ENCODE assay signal across 14 cellular contexts in the genomic region with DNA sequence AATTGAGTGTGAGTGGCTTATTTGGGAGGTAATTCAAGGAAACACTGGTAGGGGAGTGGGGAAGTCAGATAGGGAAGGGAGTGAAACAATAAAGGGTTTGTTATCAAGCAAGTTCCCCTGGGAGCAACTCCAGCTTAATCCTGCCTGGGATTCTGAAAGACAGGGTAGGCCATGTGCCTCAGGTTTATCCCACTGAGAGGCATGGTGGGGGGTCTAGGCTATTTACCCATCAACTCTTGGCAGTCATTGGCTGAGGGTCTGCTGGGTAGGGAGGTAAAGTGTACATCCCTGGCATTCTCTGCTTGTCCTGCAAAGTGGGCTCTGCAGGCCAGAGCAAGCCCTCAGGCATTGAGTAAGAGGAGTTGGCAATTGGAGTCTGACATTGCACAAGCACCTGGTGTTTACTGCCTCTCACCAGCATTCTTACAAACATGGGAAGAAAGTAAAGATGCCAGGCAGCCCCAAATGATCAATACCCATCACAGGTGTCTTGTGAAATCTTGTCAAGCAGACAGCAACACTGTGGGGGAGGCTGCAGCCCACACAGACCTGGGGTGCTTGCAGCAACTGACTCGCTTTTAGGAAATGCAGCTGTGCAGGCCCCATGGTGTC.
DNase-seq lines count a peak whose midpoint lies in the region; ATAC-seq and TF ChIP-seq lines count a peak whose summit lies in the region.
"Had no signal": no experiment of that assay in that cellular context is flagged by ENCODE, and none has a peak within 500 bp of the region (broad histone marks: within the 10 kb centered on the region; RNA-seq: fewer than 3 reads in every experiment).

No MANE protein-coding gene starts in this region.

- CTCF ChIA-PET in PC-9 (lab: Charles Lee): no interaction called here
- CTCF ChIA-PET in activated naive CD4-positive, alpha-beta T cell treated with anti-CD3 and anti-CD28 coated beads, Interleukin-2, amount 10 ng/mL, durations not matched to agents 7 days and 5 days (lab: Charles Lee): interaction anchor here (0.5 kb wide), 1 partner anchor 67 kb away, joined by 4 read pairs; no protein-coding TSS in a partner anchor

- H3K4me1 ChIP-seq in HUES48 (ENCODE audit: control insufficient read depth, insufficient read depth, low read length) (peaks cover 28% of the 10 kb centered on the region), PC-9 (replicated peaks; ENCODE audit: insufficient read depth) (peaks cover 67% of the 10 kb centered on the region)

- H3K9ac ChIP-seq in HUES48 (ENCODE audit: low read depth, low read length): no peak overlapping the region

- H3K36me3 Mint-ChIP-seq in activated naive CD4-positive, alpha-beta T cell treated with anti-CD3 and anti-CD28 coated beads, Interleukin-2, amount 10 ng/mL, durations not matched to agents 7 days and 5 days: no peaks in the 10 kb centered on the region
- H3K36me3 Mint-ChIP-seq: CD4-positive, CD25-positive, alpha-beta regulatory T cell had no signal

- 0 out of 2 replicates have a peak overlapping the region, but pooled peaks have one; percentile 11 for H2AFZ ChIP-seq in PC-9

- POLR2A ChIA-PET in PC-9 (lab: Charles Lee; ENCODE audit: unreplicated experiment): no interaction called here

- no peaks in the 10 kb centered on the region for H4K20me1 ChIP-seq in PC-9 (ENCODE audit: insufficient read depth)

- peak overlapping the region; percentile 2 for H3K27ac ChIP-seq in HUES48 (ENCODE audit: low read depth, low read length)
- H3K27ac ChIP-seq in PC-9: peak overlapping the region; percentile 52

- peak overlapping the region; percentile 50 for H3K4me2 ChIP-seq in PC-9

- H3K4me3 ChIP-seq in HUES48 (ENCODE audit: low read depth, low read length): no peak overlapping the region
- no peak overlapping the region for H3K4me3 ChIP-seq in PC-9

- no peaks in the 10 kb centered on the region for H3K79me2 ChIP-seq in PC-9 (ENCODE audit: low read depth)

- no peak for ATAC-seq in HG02678 (IDR thresholded peaks at IDR 0.05; ENCODE audit: unreplicated experiment)
- ATAC-seq: activated CD8-positive, alpha-beta T cell treated with anti-CD3 and anti-CD28 coated beads for 36 hours had no signal

- H3K9me2 ChIP-seq in PC-9 (ENCODE audit: insufficient read depth): no peaks in the 10 kb centered on the region

- H3K27me3 Mint-ChIP-seq in activated naive CD4-positive, alpha-beta T cell treated with anti-CD3 and anti-CD28 coated beads, Interleukin-2, amount 10 ng/mL, durations not matched to agents 7 days and 5 days: peaks cover 5% of the 10 kb centered on the region
- H3K27me3 Mint-ChIP-seq: activated CD8-positive, alpha-beta T cell treated with anti-CD3 and anti-CD28 coated beads for 36 hours; CD4-positive, CD25-positive, alpha-beta regulatory T cell had no signal

- no peaks in the 10 kb centered on the region for H3K9me3 Mint-ChIP-seq in activated naive CD4-positive, alpha-beta T cell treated with anti-CD3 and anti-CD28 coated beads, Interleukin-2, amount 10 ng/mL, durations not matched to agents 7 days and 5 days
- H3K9me3 Mint-ChIP-seq: activated CD8-positive, alpha-beta T cell treated with anti-CD3 and anti-CD28 coated beads for 36 hours; CD4-positive, CD25-positive, alpha-beta regulatory T cell had no signal

- intact Hi-C loops in PC-9 (cut with micrococcal nuclease; ENCODE audit: unreplicated experiment) (no loop called here), head of caudate nucleus (cut with DNase I) (no loop called here)

- no TSS peak for BruUV-seq in PC-9 (replicated peaks; lab: Mats Ljungman, UMichigan)

- no peak overlapping the region for H3K27ac Mint-ChIP-seq in activated naive CD4-positive, alpha-beta T cell treated with anti-CD3 and anti-CD28 coated beads, Interleukin-2, amount 10 ng/mL, durations not matched to agents 7 days and 5 days
- H3K27ac Mint-ChIP-seq: activated CD8-positive, alpha-beta T cell treated with anti-CD3 and anti-CD28 coated beads for 36 hours; CD4-positive, CD25-positive, alpha-beta regulatory T cell had no signal

- no peaks in the 10 kb centered on the region for H3K27me3 ChIP-seq in HUES48 (ENCODE audit: control insufficient read depth, insufficient read depth, low read length)
- H3K27me3 ChIP-seq in PC-9 (ENCODE audit: insufficient read depth, low read depth): no peaks in the 10 kb centered on the region

- H3K9me3 ChIP-seq in HUES48 (ENCODE audit: control insufficient read depth, insufficient read depth, low read length): no peaks in the 10 kb centered on the region
- H3K9me3 ChIP-seq in PC-9 (ENCODE audit: insufficient read depth, low read depth): no peaks in the 10 kb centered on the region

- peaks cover 22% of the 10 kb centered on the region; the same call in 1 of the 2 replicates for H3F3A ChIP-seq in PC-9 (ENCODE audit: insufficient read depth, low read depth)

- no peaks in the 10 kb centered on the region for H3K4me1 Mint-ChIP-seq in activated naive CD4-positive, alpha-beta T cell treated with anti-CD3 and anti-CD28 coated beads, Interleukin-2, amount 10 ng/mL, durations not matched to agents 7 days and 5 days
- H3K4me1 Mint-ChIP-seq: CD4-positive, CD25-positive, alpha-beta regulatory T cell had no signal

- no peak for TF ChIP-seq CTCF in PC-9 (conservative IDR thresholded peaks at IDR 0.05)

- H3K36me3 ChIP-seq in HUES48 (ENCODE audit: control insufficient read depth, insufficient read depth, low read length): no peaks in the 10 kb centered on the region
- H3K36me3 ChIP-seq in PC-9 (ENCODE audit: low read depth): no peaks in the 10 kb centered on the region

- H3K4me3 Mint-ChIP-seq in activated naive CD4-positive, alpha-beta T cell treated with anti-CD3 and anti-CD28 coated beads, Interleukin-2, amount 10 ng/mL, durations not matched to agents 7 days and 5 days: no peak overlapping the region
- H3K4me3 Mint-ChIP-seq: activated CD8-positive, alpha-beta T cell treated with anti-CD3 and anti-CD28 coated beads for 36 hours; CD4-positive, CD25-positive, alpha-beta regulatory T cell had no signal

- peak; percentile 95 for DNase-seq in COLO829 (ENCODE audit: low spot score)
- peak; percentile 16 to 72 for DNase-seq in PC-9
- peak in 22 of 42 donors; percentile 10 to 59 (median 30) for DNase-seq in head of caudate nucleus
- no peak for DNase-seq in activated naive CD4-positive, alpha-beta T cell treated with anti-CD3 and anti-CD28 coated beads, Interleukin-2, amount 10 ng/mL, durations not matched to agents 7 days and 5 days
- no peak for DNase-seq in AML-193 (lab: John Stamatoyannopoulos, UW)
- no peak for DNase-seq in KG1 (lab: John Stamatoyannopoulos, UW)
- DNase-seq: activated CD8-positive, alpha-beta T cell treated with anti-CD3 and anti-CD28 coated beads for 36 hours; activated naive CD4-positive, alpha-beta T cell treated with anti-CD3 and anti-CD28 coated beads, Interleukin-2, amount 50 U/mL, for 16 hours; CD4-positive, CD25-positive, alpha-beta regulatory T cell; NCI-H2029 treated with DMSO at 0.1 percent for 48 hours; retina; RPMI8226 had no signal

Comparison
In these comparisons a context has a peak if more than half of its experiments do, and no peak if none do; other contexts are left out.
1. DNase-seq: peak in COLO829 (single experiment), PC-9 (2 of 2) and head of caudate nucleus (22 of 42); none in activated naive CD4-positive, alpha-beta T cell treated with anti-CD3 and anti-CD28 coated beads, Interleukin-2, amount 10 ng/mL, durations not matched to agents 7 days and 5 days (single experiment), AML-193 (0 of 2) and KG1 (single experiment).